In genomic region chrY:25621817-25622216, GRCh38 we compare ENCODE assay signal across 3 cellular contexts. TPM values are rescaled to one million over a fixed set of nuclear protein-coding genes. Genes with fewer than 3 reads are reported as not detected.
"Had no signal": no experiment of that assay in that cellular context is flagged by ENCODE, and none has a peak within 500 bp of the region (broad histone marks: within the 10 kb centered on the region; RNA-seq: fewer than 3 reads in every experiment).

CDY1 (plus strand) TSS chrY:25622117; CDS start chrY:25622443, 326 bp downstream.

RNA-seq across cellular contexts. Expression of gene CDY1, which starts in this region (rescaled TPM):
- polyA plus RNA-seq: stomach, thymus, urinary bladder had no signal
